In the genomic region with DNA sequence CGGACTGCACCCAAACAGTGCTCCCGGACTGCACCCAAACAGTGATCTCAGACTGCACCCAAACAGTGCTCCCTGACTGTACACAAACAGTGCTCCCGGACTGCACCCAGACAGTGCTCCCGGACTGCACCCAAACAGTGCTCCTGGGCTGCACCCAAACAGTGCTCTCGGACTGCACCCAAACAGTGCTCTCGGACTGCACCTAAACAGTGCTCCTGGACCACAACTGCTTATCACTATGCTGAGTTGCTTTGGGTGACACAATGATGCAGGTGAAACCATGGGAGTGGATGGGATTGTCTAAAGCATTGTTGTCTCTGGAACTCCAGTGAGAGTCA, we compare ENCODE assay signal across 35 cellular contexts.
"Had no signal": no experiment of that assay in that cellular context is flagged by ENCODE, and none has a peak within 500 bp of the region (broad histone marks: within the 10 kb centered on the region; RNA-seq: fewer than 3 reads in every experiment).

No MANE protein-coding gene starts in this region.

- DNase-seq: Karpas-422, Kasumi-1, MG63, MM.1S, MV-4-11, NCI-H1048, NCI-H1092, NCI-H1092 treated with DMSO at 0.1 percent for 48 hours, NCI-H1105, NCI-H1105 treated with DMSO at 0.1 percent for 48 hours, NCI-H1417, NCI-H1417 treated with DMSO at 0.1 percent for 48 hours, NCI-H1436, NCI-H1436 treated with DMSO at 0.1 percent for 48 hours, NCI-H146, NCI-H1694, NCI-H1694 treated with DMSO at 0.1 percent for 48 hours, NCI-H187, NCI-H187 treated with DMSO at 0.1 percent for 48 hours, NCI-H1930, NCI-H2029, NCI-H2029 treated with DMSO at 0.1 percent for 48 hours, NCI-H2081, NCI-H2081 treated with DMSO at 0.1 percent for 48 hours, NCI-H2107, NCI-H2171, NCI-H2171 treated with DMSO at 0.1 percent for 48 hours, NCI-H2227 treated with DMSO at 0.1 percent for 48 hours, NCI-H226, NCI-H345, NCI-H446, NCI-H446 treated with DMSO at 0.1 percent for 48 hours, NCI-H510A, NCI-H510A treated with DMSO at 0.1 percent for 48 hours, NCI-H524 had no signal

- H3K36me3 ChIP-seq: MG63 had no signal

- H3K4me3 ChIP-seq: MG63 had no signal

- H3K27me3 ChIP-seq: MG63 had no signal

- H3K9me3 ChIP-seq: MG63 had no signal
